Comparison of ENCODE assay signal across 1 cellular context in genomic region chr3:62154457-62155148, GRCh38.
TF ChIP-seq lines count a peak whose summit lies in the region.

No MANE protein-coding gene starts in this region.

TF ChIP-seq in GM12878, 131 proteins besides CTCF, POLR2A, EP300 and RAD21 (continued from another document):
- no peak for TF ChIP-seq SKIL (IDR thresholded peaks at IDR 0.05; ENCODE audit: low read depth, poor library complexity, severe bottlenecking)
- no peak for TF ChIP-seq CUX1 (IDR thresholded peaks at IDR 0.05; ENCODE audit: insufficient replicate concordance, low read depth, low read length)
- TF ChIP-seq IRF4 (IDR thresholded peaks at IDR 0.05; ENCODE audit: low read depth, low read length) = no peak
